11 cellular contexts compared by ENCODE assay signal in genomic region chr18:23260932-23261590, GRCh38.
DNase-seq lines count a peak whose midpoint lies in the region; TF ChIP-seq lines count a peak whose summit lies in the region.
"Had no signal": no experiment of that assay in that cellular context is flagged by ENCODE, and none has a peak within 500 bp of the region (broad histone marks: within the 10 kb centered on the region; RNA-seq: fewer than 3 reads in every experiment).

No MANE protein-coding gene starts in this region.

- peak overlapping the region; percentile 65 for H2BK15ac ChIP-seq in mesenchymal stem cell (ENCODE audit: low read depth, poor library complexity, severe bottlenecking)

- H3K27me3 ChIP-seq in WERI-Rb-1 (ENCODE audit: insufficient read depth, low read depth, severe bottlenecking), result no peaks in the 10 kb centered on the region
- H3K27me3 ChIP-seq in mesenchymal stem cell (ENCODE audit: control insufficient read depth in 1 of 2, insufficient read depth in 1 of 2, low read length in 2 of 2), result no peaks in the 10 kb centered on the region
- H3K27me3 ChIP-seq: dorsolateral prefrontal cortex had no signal

- H3K4ac ChIP-seq in mesenchymal stem cell (ENCODE audit: low read depth in 1 of 2, low read length in 2 of 2), result peak overlapping the region; percentile 52 to 71

- H3K27ac ChIP-seq in WERI-Rb-1 (peak overlapping the region; percentile 50), mesenchymal stem cell (ENCODE audit: low read length, poor library complexity, severe bottlenecking) (peak overlapping the region; percentile 96)

- H4K91ac ChIP-seq in mesenchymal stem cell (ENCODE audit: low read length), result peak overlapping the region; percentile 78

- DNase-seq in activated naive CD4-positive, alpha-beta T cell treated with anti-CD3 and anti-CD28 coated beads, Interleukin-2, amount 10 ng/mL, durations not matched to agents 7 days and 5 days, result no peak
- no peak for DNase-seq in activated naive CD4-positive, alpha-beta T cell (lab: John Stamatoyannopoulos, UW)
- DNase-seq in WERI-Rb-1 (no peak), mesenchymal stem cell (no peak), type B pancreatic cell (ENCODE audit: extremely low spot score, unreplicated experiment) (no peak), germinal center (ENCODE audit: low spot score) (no peak), NOMO-1 treated with DMSO at 0.1 percent for 48 hours (lab: John Stamatoyannopoulos, UW; ENCODE audit: unreplicated experiment) (no peak)
- no peak for DNase-seq in stimulated activated CD4-positive, alpha-beta T cell treated with anti-CD3 and anti-CD28 coated beads, Interleukin-2, amount 100 ng/mL, for 48 hours

- H3K4me1 Mint-ChIP-seq in activated naive CD4-positive, alpha-beta T cell treated with anti-CD3 and anti-CD28 coated beads, Interleukin-2, amount 10 ng/mL, durations not matched to agents 7 days and 5 days, result peaks cover 39% of the 10 kb centered on the region
- peaks cover 39% of the 10 kb centered on the region for H3K4me1 Mint-ChIP-seq in type B pancreatic cell (ENCODE audit: unreplicated experiment)

- no peaks in the 10 kb centered on the region for H3K79me1 ChIP-seq in mesenchymal stem cell (replicated peaks; ENCODE audit: low read length, poor library complexity, severe bottlenecking)

- no peaks in the 10 kb centered on the region for H3K36me3 ChIP-seq in WERI-Rb-1
- peaks cover 3 to 26% of the 10 kb centered on the region in 2 experiments for H3K36me3 ChIP-seq in mesenchymal stem cell (ENCODE audit: control insufficient read depth in 1 of 2, insufficient read depth in 2 of 2, low read depth in 1 of 2, low read length in 2 of 2)

- H3K9ac ChIP-seq in mesenchymal stem cell (ENCODE audit: low read length), result no peak overlapping the region

- peak overlapping the region; percentile 75 to 88 for H3K18ac ChIP-seq in mesenchymal stem cell (ENCODE audit: low read depth in 1 of 2, low read length in 2 of 2)

- no peak overlapping the region for H2AK5ac ChIP-seq in mesenchymal stem cell (ENCODE audit: low read length, severe bottlenecking)

- H3K27ac Mint-ChIP-seq in activated naive CD4-positive, alpha-beta T cell treated with anti-CD3 and anti-CD28 coated beads, Interleukin-2, amount 10 ng/mL, durations not matched to agents 7 days and 5 days, result peak overlapping the region; percentile 72
- peak overlapping the region; percentile 92 for H3K27ac Mint-ChIP-seq in type B pancreatic cell

- H3K4me2 ChIP-seq in mesenchymal stem cell (ENCODE audit: low read length, poor library complexity, severe bottlenecking), result no peak overlapping the region

- peak overlapping the region in 1 of 2 experiments; percentile 76 for H3K14ac ChIP-seq in mesenchymal stem cell (ENCODE audit: low read length in 2 of 2)

- H2BK12ac ChIP-seq in mesenchymal stem cell (ENCODE audit: low read length in 2 of 2), result peak overlapping the region; percentile 38 to 85

- 90% methylated on average over 7 of the region's 7 CpGs for WGBS in mesenchymal stem cell

- peaks cover 5% of the 10 kb centered on the region for H3K36me3 Mint-ChIP-seq in activated naive CD4-positive, alpha-beta T cell treated with anti-CD3 and anti-CD28 coated beads, Interleukin-2, amount 10 ng/mL, durations not matched to agents 7 days and 5 days
- H3K36me3 Mint-ChIP-seq in type B pancreatic cell, result peaks cover 9% of the 10 kb centered on the region

- H3K27me3 Mint-ChIP-seq in activated naive CD4-positive, alpha-beta T cell treated with anti-CD3 and anti-CD28 coated beads, Interleukin-2, amount 10 ng/mL, durations not matched to agents 7 days and 5 days, result peaks cover 10% of the 10 kb centered on the region
- H3K27me3 Mint-ChIP-seq in type B pancreatic cell, result no peaks in the 10 kb centered on the region
- H3K27me3 Mint-ChIP-seq: activated naive CD8-positive, alpha-beta T cell treated with anti-CD3 and anti-CD28 coated beads, Interleukin-2, amount 50 U/mL, for 24 hours had no signal

- H2AFZ ChIP-seq in mesenchymal stem cell (ENCODE audit: low read depth, low read length), result no peak overlapping the region

- H3K4me1 ChIP-seq in mesenchymal stem cell (ENCODE audit: control insufficient read depth, insufficient read depth, low read depth, low read length), result peaks cover 33% of the 10 kb centered on the region

- no peak overlapping the region for H3K4me3 Mint-ChIP-seq in activated naive CD4-positive, alpha-beta T cell treated with anti-CD3 and anti-CD28 coated beads, Interleukin-2, amount 10 ng/mL, durations not matched to agents 7 days and 5 days
- peak overlapping the region; percentile 31 for H3K4me3 Mint-ChIP-seq in type B pancreatic cell

- peak overlapping the region; percentile 81 for H2BK120ac ChIP-seq in mesenchymal stem cell (ENCODE audit: low read depth, low read length)

- no peak overlapping the region for H2BK5ac ChIP-seq in mesenchymal stem cell (ENCODE audit: low read depth, low read length, poor library complexity, severe bottlenecking)

- CTCF ChIA-PET in activated naive CD4-positive, alpha-beta T cell treated with anti-CD3 and anti-CD28 coated beads, Interleukin-2, amount 10 ng/mL, durations not matched to agents 7 days and 5 days (lab: Charles Lee), result interaction anchor here (1.4 kb wide), 1 partner anchor 11 kb away, joined by 3 read pairs; no protein-coding TSS in a partner anchor

- TF ChIP-seq CTCF in WERI-Rb-1 (IDR thresholded peaks at IDR 0.05; ENCODE audit: low read depth, low read length) (no peak), type B pancreatic cell (conservative IDR thresholded peaks at IDR 0.05) (no peak)

- H4K8ac ChIP-seq in mesenchymal stem cell (ENCODE audit: low read length), result peak overlapping the region; percentile 65

- no peak overlapping the region for H3K23ac ChIP-seq in mesenchymal stem cell (ENCODE audit: low read length in 2 of 2)

- H3K9me3 Mint-ChIP-seq in activated naive CD4-positive, alpha-beta T cell treated with anti-CD3 and anti-CD28 coated beads, Interleukin-2, amount 10 ng/mL, durations not matched to agents 7 days and 5 days, result no peaks in the 10 kb centered on the region
- H3K9me3 Mint-ChIP-seq in type B pancreatic cell, result no peaks in the 10 kb centered on the region
- H3K9me3 Mint-ChIP-seq: activated naive CD8-positive, alpha-beta T cell treated with anti-CD3 and anti-CD28 coated beads, Interleukin-2, amount 50 U/mL, for 24 hours had no signal

- no peaks in the 10 kb centered on the region for H3K9me3 ChIP-seq in WERI-Rb-1 (ENCODE audit: severe bottlenecking)
- no peaks in the 10 kb centered on the region for H3K9me3 ChIP-seq in mesenchymal stem cell (ENCODE audit: control insufficient read depth, low read length)

- H3K4me3 ChIP-seq in WERI-Rb-1 (ENCODE audit: low read depth, low read length) (no peak overlapping the region), mesenchymal stem cell (ENCODE audit: insufficient read depth in 1 of 2, low read depth in 1 of 2, low read length in 2 of 2) (no peak overlapping the region)
- H3K4me3 ChIP-seq: lung had no signal
